Comparison of ENCODE assay signal across 19 cellular contexts in genomic region chr19:4086336-4086953, GRCh38. TPM values are rescaled to one million over a fixed set of nuclear protein-coding genes. Genes with fewer than 3 reads are reported as not detected.
A peak's percentile ranks its signal among the peaks of the same experiment; 100 is the strongest.
DNase-seq lines count a peak whose midpoint lies in the region; ATAC-seq and TF ChIP-seq lines count a peak whose summit lies in the region.
"Had no signal": no experiment of that assay in that cellular context is flagged by ENCODE, and none has a peak within 500 bp of the region (broad histone marks: within the 10 kb centered on the region; RNA-seq: fewer than 3 reads in every experiment).

No MANE protein-coding gene starts in this region.

- H3K9me3 Mint-ChIP-seq in CD8-positive, alpha-beta T cell: no peaks in the 10 kb centered on the region
- H3K9me3 Mint-ChIP-seq in activated B cell treated with CpG ODN at 0.5 μM for 24 hours: no peaks in the 10 kb centered on the region
- H3K9me3 Mint-ChIP-seq: brain, HFFc6 had no signal

- H3K27ac Mint-ChIP-seq in CD8-positive, alpha-beta T cell: peak overlapping the region; percentile 76
- H3K27ac Mint-ChIP-seq in activated B cell treated with CpG ODN at 0.5 μM for 24 hours: peak overlapping the region; percentile 12
- H3K27ac Mint-ChIP-seq: HFFc6 had no signal

- H3K27me3 ChIP-seq in AG04450 (ENCODE audit: control insufficient read depth, insufficient read depth, low read length) (no peaks in the 10 kb centered on the region), mucosa of rectum (ENCODE audit: control insufficient read depth in 2 of 2, insufficient read depth in 2 of 2, low read length in 2 of 2) (no peaks in the 10 kb centered on the region), esophagus squamous epithelium (no peaks in the 10 kb centered on the region)
- no peaks in the 10 kb centered on the region for H3K27me3 ChIP-seq in CD8-positive, alpha-beta T cell (ENCODE audit: insufficient read depth, low read length)

- peak overlapping the region in 1 of 2 donors; percentile 48 for H3K9ac ChIP-seq in mucosa of rectum (ENCODE audit: low read depth in 1 of 2, low read length in 2 of 2)

- H3K36me3 Mint-ChIP-seq in CD8-positive, alpha-beta T cell: no peaks in the 10 kb centered on the region
- peaks cover 10% of the 10 kb centered on the region for H3K36me3 Mint-ChIP-seq in activated B cell treated with CpG ODN at 0.5 μM for 24 hours (ENCODE audit: low read depth)

- H3K9me3 ChIP-seq in AG04450 (ENCODE audit: control insufficient read depth, insufficient read depth, low read length) (no peaks in the 10 kb centered on the region), mucosa of rectum (ENCODE audit: control insufficient read depth in 2 of 2, low read length in 2 of 2) (no peaks in the 10 kb centered on the region), esophagus squamous epithelium (no peaks in the 10 kb centered on the region)
- H3K9me3 ChIP-seq in CD8-positive, alpha-beta T cell (ENCODE audit: low read length): no peaks in the 10 kb centered on the region
- H3K9me3 ChIP-seq: lower lobe of right lung had no signal

- intact Hi-C loops in CD8-positive, alpha-beta T cell (cut with DNase I, micrococcal nuclease): loop anchor here in 1 of 2 experiments (5.0 kb wide), 1 partner anchor 51 kb away; no protein-coding TSS in a partner anchor
- intact Hi-C loops in activated B cell treated with CpG ODN at 0.5 μM for 24 hours (cut with micrococcal nuclease): no loop called here
- intact Hi-C loops in esophagus squamous epithelium (cut with DNase I): no loop called here

- peak overlapping the region; percentile 39 for H3K4me3 Mint-ChIP-seq in CD8-positive, alpha-beta T cell
- no peak overlapping the region for H3K4me3 Mint-ChIP-seq in activated B cell treated with CpG ODN at 0.5 μM for 24 hours
- H3K4me3 Mint-ChIP-seq: brain, HFFc6 had no signal

- no peak for DNase-seq in AG04450 (ENCODE audit: low read depth, low spot score)
- DNase-seq in CD8-positive, alpha-beta T cell: no peak
- no peak for DNase-seq in activated B cell treated with CpG ODN at 0.5 μM for 24 hours
- DNase-seq in esophagus squamous epithelium (lab: John Stamatoyannopoulos, UW): no peak
- DNase-seq in stimulated activated CD4-positive, alpha-beta T cell treated with anti-CD3 and anti-CD28 coated beads, Interleukin-4, amount 100 ng/mL, for 1 hour: no peak
- no peak for DNase-seq in stimulated activated CD4-positive, alpha-beta T cell treated with anti-CD3 and anti-CD28 coated beads, Interleukin-2, amount 100 ng/mL, for 48 hours
- DNase-seq: activated effector memory CD4-positive, alpha-beta T cell treated with anti-CD3 and anti-CD28 coated beads, Interleukin-2, amount 50 U/mL, for 16 hours; effector CD8-positive, alpha-beta T cell; EL; HFFc6; Karpas-422; lower lobe of right lung; NCI-H1694; NCI-H524; substantia nigra had no signal

- no peaks in the 10 kb centered on the region for H3K36me3 ChIP-seq in CD8-positive, alpha-beta T cell (ENCODE audit: insufficient read depth, low read length)
- peaks cover 5 to 13% of the 10 kb centered on the region in 2 donors for H3K36me3 ChIP-seq in mucosa of rectum (ENCODE audit: control insufficient read depth in 2 of 2, insufficient read depth in 2 of 2, low read length in 2 of 2)
- peaks cover 7 to 25% (median 11%) of the 10 kb centered on the region in 3 donors for H3K36me3 ChIP-seq in esophagus squamous epithelium

- peaks cover 69% of the 10 kb centered on the region for H3K4me1 ChIP-seq in CD8-positive, alpha-beta T cell (ENCODE audit: insufficient read depth, low read length)
- H3K4me1 ChIP-seq in mucosa of rectum (ENCODE audit: control insufficient read depth in 2 of 2, insufficient read depth in 2 of 2, low read length in 2 of 2) (peaks cover 20 to 25% of the 10 kb centered on the region in 2 donors), esophagus squamous epithelium (peaks cover 10 to 51% (median 14%) of the 10 kb centered on the region in 3 donors)

- no peak for TF ChIP-seq POLR2A in esophagus squamous epithelium (IDR thresholded peaks at IDR 0.05)

- H3K27me3 Mint-ChIP-seq in CD8-positive, alpha-beta T cell (ENCODE audit: low read depth): no peaks in the 10 kb centered on the region
- H3K27me3 Mint-ChIP-seq in activated B cell treated with CpG ODN at 0.5 μM for 24 hours: no peaks in the 10 kb centered on the region
- H3K27me3 Mint-ChIP-seq: brain had no signal

- WGBS in esophagus squamous epithelium, 2 donors: 46 to 66% methylated on average over 15 to 22 of the region's 23 CpGs

- H3K27ac ChIP-seq in AG04450 (ENCODE audit: low read depth, low read length) (peak overlapping the region; percentile 21), mucosa of rectum (ENCODE audit: low read depth in 2 of 2, low read length in 2 of 2) (peak overlapping the region; percentile 86 to 90), esophagus squamous epithelium (peak overlapping the region in 2 of 4 donors; percentile 9 to 44)
- no peak overlapping the region for H3K27ac ChIP-seq in CD8-positive, alpha-beta T cell (ENCODE audit: low read depth, low read length)
- H3K27ac ChIP-seq: lower lobe of right lung had no signal

- TF ChIP-seq CTCF in AG04450 (IDR thresholded peaks at IDR 0.05; ENCODE audit: low read depth, low read length) (no peak), activated B cell treated with CpG ODN at 0.5 μM for 24 hours (IDR thresholded peaks at IDR 0.05) (no peak), esophagus squamous epithelium (IDR thresholded peaks at IDR 0.05) (no peak)
- TF ChIP-seq CTCF in CD8-positive, alpha-beta T cell (IDR thresholded peaks at IDR 0.05): no peak

- peaks cover 56% of the 10 kb centered on the region for H3K4me1 Mint-ChIP-seq in CD8-positive, alpha-beta T cell (ENCODE audit: low read depth)
- H3K4me1 Mint-ChIP-seq in activated B cell treated with CpG ODN at 0.5 μM for 24 hours: peaks cover 28% of the 10 kb centered on the region
- H3K4me1 Mint-ChIP-seq: brain had no signal

- ATAC-seq in CD8-positive, alpha-beta T cell: no peak
- ATAC-seq in activated B cell treated with CpG ODN at 0.5 μM for 24 hours (ENCODE audit: low read depth) (no peak), GM21528 (IDR thresholded peaks at IDR 0.05; ENCODE audit: low FRiP score, unreplicated experiment) (no peak)
- ATAC-seq: lower lobe of right lung had no signal

- POLR2A ChIA-PET in AG04450 (lab: Yijun Ruan, JAX): no interaction called here
- POLR2A ChIA-PET in CD8-positive, alpha-beta T cell (lab: Charles Lee): interaction anchor here (1.1 to 4.1 kb wide), 4 partner anchors 9 to 79 kb away, joined by 3 to 35 read pairs (median 4); partner anchors contain the start of gene PIAS4
- POLR2A ChIA-PET in activated B cell treated with CpG ODN at 0.5 μM for 24 hours (lab: Charles Lee): interaction anchor here (0.6 to 0.8 kb wide), 2 partner anchors 18 to 101 kb away, joined by 3 read pairs; no protein-coding TSS in a partner anchor

- H3K4me3 ChIP-seq in AG04450 (ENCODE audit: low read depth, low read length) (no peak overlapping the region), mucosa of rectum (ENCODE audit: low read length in 2 of 2) (peak overlapping the region in 1 of 2 donors; percentile 11), esophagus squamous epithelium (no peak overlapping the region)
- no peak overlapping the region for H3K4me3 ChIP-seq in CD8-positive, alpha-beta T cell (ENCODE audit: low read depth, low read length)
- H3K4me3 ChIP-seq: lower lobe of right lung, skin epidermis had no signal

- CTCF ChIA-PET in AG04450 (lab: Charles Lee) (interaction anchor here (0.6 kb wide), 1 partner anchor 99 kb away, joined by 10 read pairs; no protein-coding TSS in a partner anchor), activated B cell treated with CpG ODN at 0.5 μM for 24 hours (lab: Charles Lee) (no interaction called here)
- CTCF ChIA-PET in CD8-positive, alpha-beta T cell (lab: Charles Lee): interaction anchor here (0.8 to 0.9 kb wide), 2 partner anchors 18 to 19 kb away, joined by 3 read pairs; no protein-coding TSS in a partner anchor

RNA-seq across cellular contexts. Expression of gene ZBTB7A, which starts 19.7 kb away (rescaled TPM):
- 2.7 and 4.0 TPM in 2 replicates for polyA plus RNA-seq in AG04450 (2011; rRNA removed)
- 2.2 and 2.7 TPM in 2 replicates for polyA minus RNA-seq in AG04450 (2011; rRNA and poly(A)+ RNA removed)
- 10 to 100 TPM; 58.2 to 64.5 TPM for total RNA-seq in CD8-positive, alpha-beta T cell
- total RNA-seq in activated B cell treated with CpG ODN at 0.5 μM for 24 hours (44.5 and 49.2 TPM in 2 replicates), esophagus squamous epithelium (100 to 1,000 TPM in 1 of 4 donors, 10 to 100 TPM in 3; 60.5 to 187 (median 81.2) TPM)

RNA-seq across cellular contexts. Expression of gene MAP2K2, which starts 37.5 kb away (rescaled TPM):
- 65.1 and 104 TPM in 2 replicates for polyA plus RNA-seq in AG04450 (2011; rRNA removed)
- 75.9 and 88.2 TPM in 2 replicates for polyA minus RNA-seq in AG04450 (2011; rRNA and poly(A)+ RNA removed)
- 10 to 100 TPM; 73.9 to 76.8 TPM for total RNA-seq in CD8-positive, alpha-beta T cell
- total RNA-seq in activated B cell treated with CpG ODN at 0.5 μM for 24 hours (126 TPM in 2 replicates), esophagus squamous epithelium (100 to 1,000 TPM in 1 of 4 donors, 10 to 100 TPM in 3; 76.9 to 128 (median 93.8) TPM)
